Comparison of ENCODE assay signal across 11 cellular contexts in genomic region chr5:159003045-159004030, GRCh38.
DNase-seq lines count a peak whose midpoint lies in the region; ATAC-seq lines count a peak whose summit lies in the region.
"Had no signal": no experiment of that assay in that cellular context is flagged by ENCODE, and none has a peak within 500 bp of the region (broad histone marks: within the 10 kb centered on the region; RNA-seq: fewer than 3 reads in every experiment).

No MANE protein-coding gene starts in this region.

- H3K4me3 ChIP-seq in skeletal muscle satellite cell (ENCODE audit: low read length) = peak overlapping the region; percentile 11
- H3K4me3 ChIP-seq: right lobe of liver had no signal

- no peaks in the 10 kb centered on the region for H3K36me3 ChIP-seq in skeletal muscle satellite cell (ENCODE audit: insufficient read depth, low read length)
- H3K36me3 ChIP-seq: right lobe of liver had no signal

- DNase-seq in ELR (ENCODE audit: low read depth) (peak; percentile 41), NCI-H524 (lab: John Stamatoyannopoulos, UW) (peak; percentile 78 to 96), dermis blood vessel endothelial cell (peak; percentile 56), Kasumi-1 (lab: John Stamatoyannopoulos, UW) (no peak), GOT3 (lab: John Stamatoyannopoulos, UW) (no peak)
- DNase-seq: left colon, right lobe of liver, SIG-M5 had no signal

- no peaks in the 10 kb centered on the region for H3K27me3 ChIP-seq in skeletal muscle satellite cell (ENCODE audit: control insufficient read depth, insufficient read depth, low read length)
- H3K27me3 ChIP-seq: right lobe of liver had no signal

- no peak for ATAC-seq in GM18870 (IDR thresholded peaks at IDR 0.05; ENCODE audit: unreplicated experiment)
- ATAC-seq: left colon; right lobe of liver; stimulated activated effector memory CD8-positive, alpha-beta T cell treated with anti-CD3 and anti-CD28 coated beads, Interleukin-12 subunit alpha, Interleukin-12 subunit beta, amount 100 ng/mL, for 72 hours had no signal

- H3K9ac ChIP-seq in skeletal muscle satellite cell (ENCODE audit: low read depth, low read length) = no peak overlapping the region

- H3K9me3 ChIP-seq in skeletal muscle satellite cell (replicated peaks; ENCODE audit: low read length) = no peaks in the 10 kb centered on the region
- H3K9me3 ChIP-seq: right lobe of liver had no signal

- peaks cover 34% of the 10 kb centered on the region for H3K4me1 ChIP-seq in skeletal muscle satellite cell (ENCODE audit: control insufficient read depth, insufficient read depth, low read length)
- H3K4me1 ChIP-seq: right lobe of liver had no signal

- peak overlapping the region; percentile 53 for H3K4me2 ChIP-seq in skeletal muscle satellite cell (ENCODE audit: low read length)

Comparison
In these comparisons a context has a peak if more than half of its experiments do, and no peak if none do; other contexts are left out.
1. DNase-seq: peak in ELR (single experiment), NCI-H524 (2 of 2) and dermis blood vessel endothelial cell (single experiment); none in Kasumi-1 (0 of 2) and GOT3 (single experiment).